ENCODE assay signal across 16 cellular contexts in genomic region chr12:28683371-28683770, GRCh38.
"Had no signal": no experiment of that assay in that cellular context is flagged by ENCODE, and none has a peak within 500 bp of the region (broad histone marks: within the 10 kb centered on the region; RNA-seq: fewer than 3 reads in every experiment).

No MANE protein-coding gene starts in this region.

- H3K4me3 ChIP-seq: body of pancreas, right atrium auricular region, skin epidermis, thyroid gland, uterus had no signal

- H3K27me3 ChIP-seq: body of pancreas, right atrium auricular region, thyroid gland, uterus had no signal

- H3K27ac ChIP-seq: body of pancreas, right atrium auricular region, skin epidermis, thyroid gland, uterus had no signal

- H3K4me1 ChIP-seq: body of pancreas, right atrium auricular region, thyroid gland, uterus had no signal

- H3K36me3 ChIP-seq: right atrium auricular region, thyroid gland, uterus had no signal

- DNase-seq: activated CD4-positive, alpha-beta memory T cell treated with anti-CD3 and anti-CD28 coated beads, Interleukin-2, amount 10 ng/mL, durations not matched to agents 7 days and 5 days; activated CD4-positive, alpha-beta T cell treated with anti-CD3 and anti-CD28 coated beads for 36 hours; activated T-cell treated with anti-CD3 and anti-CD28 coated beads, Interleukin-2, amount 50 U/mL, for 24 hours; amygdala; body of pancreas; effector memory CD4-positive, alpha-beta T cell; kidney glomerular epithelial cell; nucleus accumbens; stimulated activated CD4-positive, alpha-beta T cell treated with anti-CD3 and anti-CD28 coated beads, Interleukin-15, amount 100 ng/mL, for 24 hours; stimulated activated CD4-positive, alpha-beta T cell treated with anti-CD3 and anti-CD28 coated beads, Interleukin-4, amount 100 ng/mL, for 1 hour; stimulated activated naive B cell treated with anti-CD40 and anti-IgM and Interleukin-4, amounts not matched to agents 10 μg/mL and 1 μg/mL and 100 μg/mL, for 72 hours; T-helper 17 cell; thyroid gland; uterus had no signal

- H3K9me3 ChIP-seq: body of pancreas, right atrium auricular region, thyroid gland, uterus had no signal
